ENCODE assay signal across 8 cellular contexts in the genomic region with DNA sequence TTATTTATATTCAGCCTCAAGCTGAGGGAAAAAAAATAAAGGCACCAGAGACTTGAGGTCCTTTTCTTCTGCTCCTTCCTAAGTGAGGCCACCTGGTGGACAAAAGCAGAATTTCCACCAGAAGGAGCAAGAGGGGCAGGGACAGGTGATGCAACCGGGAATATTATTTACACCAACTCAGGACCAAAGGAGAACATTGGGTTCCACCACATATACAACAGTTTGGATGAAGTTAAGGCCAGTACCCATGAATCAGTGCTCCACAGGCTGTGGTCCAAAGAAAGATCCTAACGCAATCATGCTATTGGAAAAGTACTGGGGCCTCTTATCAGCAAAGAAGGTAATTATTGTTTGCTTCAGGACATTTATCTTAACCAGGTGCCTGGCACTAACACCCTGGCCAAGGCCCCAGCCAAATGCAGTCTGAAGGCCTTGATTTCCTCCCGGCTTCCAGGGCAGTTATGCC. TPM values are rescaled to one million over a fixed set of nuclear protein-coding genes. Genes with fewer than 3 reads are reported as not detected.
A peak's percentile ranks its signal among the peaks of the same experiment; 100 is the strongest.
DNase-seq lines count a peak whose midpoint lies in the region; ATAC-seq, FAIRE-seq and TF ChIP-seq lines count a peak whose summit lies in the region.

No MANE protein-coding gene starts in this region.

- peak overlapping the region; percentile 85 for H3K27ac Mint-ChIP-seq in astrocyte (ENCODE audit: unreplicated experiment)

- H3K9me3 ChIP-seq in astrocyte (ENCODE audit: insufficient read depth, low read depth, low read length) (no peaks in the 10 kb centered on the region), skeletal muscle satellite cell (replicated peaks; ENCODE audit: low read length) (no peaks in the 10 kb centered on the region)

- H3K36me3 ChIP-seq in GM06990 (ENCODE audit: control insufficient read depth, insufficient read depth, low read length) (no peaks in the 10 kb centered on the region), astrocyte (ENCODE audit: insufficient read depth, low read length) (peaks cover 5% of the 10 kb centered on the region), skeletal muscle satellite cell (ENCODE audit: insufficient read depth, low read length) (peaks cover 30% of the 10 kb centered on the region)

- H3K27ac ChIP-seq in astrocyte (ENCODE audit: low read depth, low read length) = no peak overlapping the region

- peaks cover 3% of the 10 kb centered on the region for H3K27me3 Mint-ChIP-seq in astrocyte (ENCODE audit: low read depth, unreplicated experiment)

- DNase-seq in GM06990 (ENCODE audit: extremely low read depth, insufficient read length) (no peak), MV-4-11 (lab: John Stamatoyannopoulos, UW) (peak; percentile 56), T follicular helper cell (ENCODE audit: low read depth) (peak; percentile 70), astrocyte (ENCODE audit: low read depth) (peak; percentile 44), hippocampal formation (lab: John Stamatoyannopoulos, UW) (peak; percentile 18 to 37)

- H3K4me1 Mint-ChIP-seq in astrocyte (ENCODE audit: low read depth, unreplicated experiment) = peaks cover 16% of the 10 kb centered on the region

- ATAC-seq in GM19023 (IDR thresholded peaks at IDR 0.05; ENCODE audit: unreplicated experiment) (no peak), GM18867 (IDR thresholded peaks at IDR 0.05; ENCODE audit: unreplicated experiment) (no peak)

- no peaks in the 10 kb centered on the region for H3K27me3 ChIP-seq in GM06990 (replicated peaks; ENCODE audit: control insufficient read depth, insufficient read depth, low read length)
- H3K27me3 ChIP-seq in astrocyte (ENCODE audit: insufficient read depth, low read length) = no peaks in the 10 kb centered on the region
- H3K27me3 ChIP-seq in skeletal muscle satellite cell (ENCODE audit: control insufficient read depth, insufficient read depth, low read length) = peaks cover 7% of the 10 kb centered on the region

- TF ChIP-seq CTCF in GM06990 (IDR thresholded peaks at IDR 0.05; ENCODE audit: insufficient read depth, low read length, poor library complexity, severe bottlenecking) (peak; percentile 79), astrocyte (IDR thresholded peaks at IDR 0.05; ENCODE audit: insufficient read depth, low read depth, low read length) (peak; percentile 68)

- no peak overlapping the region for H3K4me3 Mint-ChIP-seq in astrocyte (ENCODE audit: unreplicated experiment)

- H3K4me2 ChIP-seq in astrocyte (ENCODE audit: low read length) (no peak overlapping the region), skeletal muscle satellite cell (ENCODE audit: low read length) (no peak overlapping the region)

- H3K79me2 ChIP-seq in astrocyte (ENCODE audit: insufficient read depth, low read length) = peaks cover 18% of the 10 kb centered on the region

- peaks cover 10% of the 10 kb centered on the region for H4K20me1 ChIP-seq in astrocyte (ENCODE audit: insufficient read depth, low read length)

- no peak overlapping the region for H3K9ac ChIP-seq in astrocyte (ENCODE audit: low read length)
- peak overlapping the region; percentile 98 for H3K9ac ChIP-seq in skeletal muscle satellite cell (ENCODE audit: low read depth, low read length)

- H3K9me3 Mint-ChIP-seq in astrocyte (ENCODE audit: unreplicated experiment) = no peaks in the 10 kb centered on the region

- H2AFZ ChIP-seq in astrocyte (ENCODE audit: low read depth, low read length) = no peak overlapping the region

- peaks cover 3% of the 10 kb centered on the region for H3K36me3 Mint-ChIP-seq in astrocyte (ENCODE audit: low read depth, unreplicated experiment)

- H3K4me1 ChIP-seq in astrocyte (ENCODE audit: insufficient read depth, low read length) (peaks cover 13% of the 10 kb centered on the region), skeletal muscle satellite cell (ENCODE audit: control insufficient read depth, insufficient read depth, low read length) (peaks cover 26% of the 10 kb centered on the region)

- peak; percentile 100 for FAIRE-seq in astrocyte (lab: Jason Lieb, UNC)

- H3K4me3 ChIP-seq in GM06990 (replicated peaks; ENCODE audit: low read depth, low read length) (no peak overlapping the region), astrocyte (ENCODE audit: insufficient read depth, low read depth, low read length) (no peak overlapping the region), skeletal muscle satellite cell (ENCODE audit: low read length) (no peak overlapping the region)

RNA-seq across cellular contexts. Expression of gene TSC22D3, which starts 57.4 kb away (rescaled TPM):
- total RNA-seq in astrocyte = 30.7 and 35.4 TPM in 2 replicates
- total RNA-seq in skeletal muscle satellite cell (2012; rRNA removed) = 24.9 and 25.6 TPM in 2 replicates

RNA-seq across cellular contexts. Expression of gene NCBP2L, which starts 59.3 kb away (rescaled TPM):
- total RNA-seq in astrocyte = not detected in 2 replicates
- not detected in 2 replicates for total RNA-seq in skeletal muscle satellite cell (2012; rRNA removed)
